In the genomic region with DNA sequence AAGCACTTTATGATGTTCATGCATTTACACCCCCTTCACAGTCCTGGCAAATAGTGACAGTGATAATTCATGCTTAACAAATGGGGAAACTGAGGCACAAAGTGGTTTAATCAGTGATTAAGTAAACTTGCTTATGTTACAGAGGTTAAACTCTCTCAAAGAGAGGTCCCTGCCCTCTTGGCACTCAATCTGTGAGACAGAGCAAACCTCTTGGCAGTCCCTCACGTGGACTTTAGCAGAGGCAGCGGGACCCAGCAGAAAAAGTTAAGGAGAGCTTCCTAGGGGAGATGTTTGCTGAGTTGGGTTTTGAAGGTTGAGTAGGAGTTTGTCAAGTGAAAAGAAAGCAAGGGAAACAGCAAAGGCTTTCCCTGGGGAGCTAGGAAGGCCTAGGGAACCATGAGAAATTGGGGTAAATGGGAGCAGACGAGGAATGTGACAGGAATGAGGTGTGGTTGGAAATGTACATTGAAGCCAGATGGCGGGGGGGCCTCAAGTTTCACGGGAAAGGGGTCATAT, we compare ENCODE assay signal across 18 cellular contexts. TPM values are rescaled to one million over a fixed set of nuclear protein-coding genes. Genes with fewer than 3 reads are reported as not detected.
DNase-seq lines count a peak whose midpoint lies in the region; ATAC-seq and TF ChIP-seq lines count a peak whose summit lies in the region.
"Had no signal": no experiment of that assay in that cellular context is flagged by ENCODE, and none has a peak within 500 bp of the region (broad histone marks: within the 10 kb centered on the region; RNA-seq: fewer than 3 reads in every experiment).

No MANE protein-coding gene starts in this region.

- ATAC-seq in natural killer cell treated with Interleukin-12 subunit alpha and Interleukin-12 subunit beta and Interleukin-15 and Interleukin-18, amount 100 ng/mL, for 72 hours, result no peak
- no peak for ATAC-seq in natural killer cell
- no peak for ATAC-seq in activated naive CD8-positive, alpha-beta T cell treated with anti-CD3 and anti-CD28 coated beads, Interleukin-2, amount 50 U/mL, for 24 hours
- ATAC-seq in HG02588 (IDR thresholded peaks at IDR 0.05; ENCODE audit: unreplicated experiment), result no peak
- ATAC-seq: GM23338 had no signal

- DNase-seq in activated CD4-positive, alpha-beta T cell treated with anti-CD3 and anti-CD28 coated beads, Interleukin-2, amount 10 ng/mL, durations not matched to agents 24 days and 14 days, result no peak
- no peak for DNase-seq in activated CD4-positive, alpha-beta T cell treated with anti-CD3 and anti-CD28 coated beads, Interleukin-2, amount 50 U/mL, for 48 hours
- no peak for DNase-seq in natural killer cell treated with Interleukin-12 subunit alpha and Interleukin-12 subunit beta and Interleukin-15 and Interleukin-18, amount 100 ng/mL, for 72 hours (ENCODE audit: low spot score)
- DNase-seq in natural killer cell (no peak), GM19240 (ENCODE audit: insufficient read length, low spot score) (no peak)
- DNase-seq in activated naive CD8-positive, alpha-beta T cell treated with anti-CD3 and anti-CD28 coated beads, Interleukin-2, amount 50 U/mL, for 24 hours, result no peak
- DNase-seq: CD4-positive, alpha-beta memory T cell; DMS79 treated with DMSO at 0.1 percent for 48 hours; GF-D8; NCI-H1436 treated with DMSO at 0.1 percent for 48 hours; NCI-H2081 treated with DMSO at 0.1 percent for 48 hours; NCI-H226; NCI-H526; NK-92 treated with Interleukin-12 subunit alpha and Interleukin-12 subunit beta, amount 100 ng/mL, for 24 hours had no signal

- H3K36me3 Mint-ChIP-seq in activated CD4-positive, alpha-beta T cell treated with anti-CD3 and anti-CD28 coated beads, Interleukin-2, amount 10 ng/mL, durations not matched to agents 24 days and 14 days (ENCODE audit: low read depth), result peaks cover 21% of the 10 kb centered on the region
- H3K36me3 Mint-ChIP-seq in natural killer cell treated with Interleukin-12 subunit alpha and Interleukin-12 subunit beta and Interleukin-15 and Interleukin-18, amount 100 ng/mL, for 72 hours, result peaks cover under 1% of the 10 kb centered on the region
- no peaks in the 10 kb centered on the region for H3K36me3 Mint-ChIP-seq in natural killer cell
- H3K36me3 Mint-ChIP-seq in activated naive CD8-positive, alpha-beta T cell treated with anti-CD3 and anti-CD28 coated beads, Interleukin-2, amount 50 U/mL, for 24 hours (ENCODE audit: low read depth), result peaks cover 6% of the 10 kb centered on the region

- no peak for TF ChIP-seq CTCF in natural killer cell (IDR thresholded peaks at IDR 0.05)

- intact Hi-C loops in activated CD4-positive, alpha-beta T cell treated with anti-CD3 and anti-CD28 coated beads, Interleukin-2, amount 10 ng/mL, durations not matched to agents 24 days and 14 days (cut with micrococcal nuclease), result no loop called here
- intact Hi-C loops in natural killer cell (cut with micrococcal nuclease), result no loop called here

- peak overlapping the region; percentile 70 for H3K27ac Mint-ChIP-seq in activated CD4-positive, alpha-beta T cell treated with anti-CD3 and anti-CD28 coated beads, Interleukin-2, amount 10 ng/mL, durations not matched to agents 24 days and 14 days
- H3K27ac Mint-ChIP-seq in natural killer cell treated with Interleukin-12 subunit alpha and Interleukin-12 subunit beta and Interleukin-15 and Interleukin-18, amount 100 ng/mL, for 72 hours, result peak overlapping the region; percentile 81 to 99
- H3K27ac Mint-ChIP-seq in natural killer cell, result no peak overlapping the region
- peak overlapping the region; percentile 19 for H3K27ac Mint-ChIP-seq in activated naive CD8-positive, alpha-beta T cell treated with anti-CD3 and anti-CD28 coated beads, Interleukin-2, amount 50 U/mL, for 24 hours
- H3K27ac Mint-ChIP-seq: GM23338 had no signal

- no peaks in the 10 kb centered on the region for H3K27me3 Mint-ChIP-seq in activated CD4-positive, alpha-beta T cell treated with anti-CD3 and anti-CD28 coated beads, Interleukin-2, amount 10 ng/mL, durations not matched to agents 24 days and 14 days
- H3K27me3 Mint-ChIP-seq in natural killer cell treated with Interleukin-12 subunit alpha and Interleukin-12 subunit beta and Interleukin-15 and Interleukin-18, amount 100 ng/mL, for 72 hours, result no peaks in the 10 kb centered on the region
- no peaks in the 10 kb centered on the region for H3K27me3 Mint-ChIP-seq in natural killer cell (ENCODE audit: low read depth in 2 of 2)
- no peaks in the 10 kb centered on the region for H3K27me3 Mint-ChIP-seq in activated naive CD8-positive, alpha-beta T cell treated with anti-CD3 and anti-CD28 coated beads, Interleukin-2, amount 50 U/mL, for 24 hours
- H3K27me3 Mint-ChIP-seq: CD4-positive, alpha-beta memory T cell had no signal

- H3K4me1 Mint-ChIP-seq in activated CD4-positive, alpha-beta T cell treated with anti-CD3 and anti-CD28 coated beads, Interleukin-2, amount 10 ng/mL, durations not matched to agents 24 days and 14 days, result peaks cover 40% of the 10 kb centered on the region
- H3K4me1 Mint-ChIP-seq in natural killer cell treated with Interleukin-12 subunit alpha and Interleukin-12 subunit beta and Interleukin-15 and Interleukin-18, amount 100 ng/mL, for 72 hours (ENCODE audit: low read depth in 2 of 2), result peaks cover 34 to 35% of the 10 kb centered on the region in 2 donors
- peaks cover 6 to 23% of the 10 kb centered on the region in 2 donors for H3K4me1 Mint-ChIP-seq in natural killer cell
- H3K4me1 Mint-ChIP-seq in activated naive CD8-positive, alpha-beta T cell treated with anti-CD3 and anti-CD28 coated beads, Interleukin-2, amount 50 U/mL, for 24 hours, result peaks cover 31% of the 10 kb centered on the region

- no peak overlapping the region for H3K4me3 Mint-ChIP-seq in activated CD4-positive, alpha-beta T cell treated with anti-CD3 and anti-CD28 coated beads, Interleukin-2, amount 10 ng/mL, durations not matched to agents 24 days and 14 days
- peak overlapping the region; percentile 71 for H3K4me3 Mint-ChIP-seq in natural killer cell treated with Interleukin-12 subunit alpha and Interleukin-12 subunit beta and Interleukin-15 and Interleukin-18, amount 100 ng/mL, for 72 hours
- H3K4me3 Mint-ChIP-seq in natural killer cell, result no peak overlapping the region
- H3K4me3 Mint-ChIP-seq in activated naive CD8-positive, alpha-beta T cell treated with anti-CD3 and anti-CD28 coated beads, Interleukin-2, amount 50 U/mL, for 24 hours, result no peak overlapping the region
- H3K4me3 Mint-ChIP-seq: CD4-positive, alpha-beta memory T cell; GM23338 had no signal

- H3K9me3 Mint-ChIP-seq in activated CD4-positive, alpha-beta T cell treated with anti-CD3 and anti-CD28 coated beads, Interleukin-2, amount 10 ng/mL, durations not matched to agents 24 days and 14 days, result no peaks in the 10 kb centered on the region
- H3K9me3 Mint-ChIP-seq in natural killer cell treated with Interleukin-12 subunit alpha and Interleukin-12 subunit beta and Interleukin-15 and Interleukin-18, amount 100 ng/mL, for 72 hours, result no peaks in the 10 kb centered on the region
- no peaks in the 10 kb centered on the region for H3K9me3 Mint-ChIP-seq in natural killer cell
- no peaks in the 10 kb centered on the region for H3K9me3 Mint-ChIP-seq in activated naive CD8-positive, alpha-beta T cell treated with anti-CD3 and anti-CD28 coated beads, Interleukin-2, amount 50 U/mL, for 24 hours
- H3K9me3 Mint-ChIP-seq: CD4-positive, alpha-beta memory T cell; GM23338 had no signal

RNA-seq across cellular contexts. Expression of gene SOCS1, which starts 10.7 kb away (rescaled TPM):
- 152 and 153 TPM in 2 replicates for total RNA-seq in activated CD4-positive, alpha-beta T cell treated with anti-CD3 and anti-CD28 coated beads, Interleukin-2, amount 10 ng/mL, durations not matched to agents 24 days and 14 days
- total RNA-seq in natural killer cell treated with Interleukin-12 subunit alpha and Interleukin-12 subunit beta and Interleukin-15 and Interleukin-18, amount 100 ng/mL, for 72 hours, result 100 to 1,000 TPM; 199 to 299 TPM
- total RNA-seq in natural killer cell, result 10 to 100 TPM; 21.7 to 74.7 (median 27.2) TPM

RNA-seq across cellular contexts. Expression of gene TNP2, which starts 23.8 kb away (rescaled TPM):
- not detected in 2 replicates for total RNA-seq in activated CD4-positive, alpha-beta T cell treated with anti-CD3 and anti-CD28 coated beads, Interleukin-2, amount 10 ng/mL, durations not matched to agents 24 days and 14 days
- total RNA-seq in natural killer cell treated with Interleukin-12 subunit alpha and Interleukin-12 subunit beta and Interleukin-15 and Interleukin-18, amount 100 ng/mL, for 72 hours, result not detected
- not detected for total RNA-seq in natural killer cell
- total RNA-seq: A673; CD4-positive, alpha-beta memory T cell; GM23338; HT1080 had no signal

RNA-seq across cellular contexts. Expression of gene PRM3, which starts 28.1 kb away (rescaled TPM):
- not detected in 2 replicates for total RNA-seq in activated CD4-positive, alpha-beta T cell treated with anti-CD3 and anti-CD28 coated beads, Interleukin-2, amount 10 ng/mL, durations not matched to agents 24 days and 14 days
- total RNA-seq in natural killer cell treated with Interleukin-12 subunit alpha and Interleukin-12 subunit beta and Interleukin-15 and Interleukin-18, amount 100 ng/mL, for 72 hours, result not detected
- total RNA-seq in natural killer cell, result not detected
- total RNA-seq: A673; CD4-positive, alpha-beta memory T cell; GM23338; HT1080 had no signal

RNA-seq across cellular contexts. Expression of gene PRM2, which starts 31.0 kb away (rescaled TPM):
- not detected in 2 replicates for total RNA-seq in activated CD4-positive, alpha-beta T cell treated with anti-CD3 and anti-CD28 coated beads, Interleukin-2, amount 10 ng/mL, durations not matched to agents 24 days and 14 days
- not detected for total RNA-seq in natural killer cell treated with Interleukin-12 subunit alpha and Interleukin-12 subunit beta and Interleukin-15 and Interleukin-18, amount 100 ng/mL, for 72 hours
- not detected for total RNA-seq in natural killer cell
- total RNA-seq: A673; CD4-positive, alpha-beta memory T cell; GM23338; HT1080 had no signal

RNA-seq across cellular contexts. Expression of gene PRM1, which starts 35.9 kb away (rescaled TPM):
- not detected in 2 replicates for total RNA-seq in activated CD4-positive, alpha-beta T cell treated with anti-CD3 and anti-CD28 coated beads, Interleukin-2, amount 10 ng/mL, durations not matched to agents 24 days and 14 days
- not detected for total RNA-seq in natural killer cell treated with Interleukin-12 subunit alpha and Interleukin-12 subunit beta and Interleukin-15 and Interleukin-18, amount 100 ng/mL, for 72 hours
- not detected for total RNA-seq in natural killer cell
- total RNA-seq: A673; CD4-positive, alpha-beta memory T cell; GM23338; HT1080 had no signal

Comparison
In these comparisons a context has a peak if more than half of its experiments do, and no peak if none do; other contexts are left out.
1. H3K27ac Mint-ChIP-seq: peak in activated CD4-positive, alpha-beta T cell treated with anti-CD3 and anti-CD28 coated beads, Interleukin-2, amount 10 ng/mL, durations not matched to agents 24 days and 14 days (single experiment), natural killer cell treated with Interleukin-12 subunit alpha and Interleukin-12 subunit beta and Interleukin-15 and Interleukin-18, amount 100 ng/mL, for 72 hours (2 of 2) and activated naive CD8-positive, alpha-beta T cell treated with anti-CD3 and anti-CD28 coated beads, Interleukin-2, amount 50 U/mL, for 24 hours (single experiment); none in natural killer cell (0 of 2).